Comparison of ENCODE assay signal across 16 cellular contexts in the genomic region with DNA sequence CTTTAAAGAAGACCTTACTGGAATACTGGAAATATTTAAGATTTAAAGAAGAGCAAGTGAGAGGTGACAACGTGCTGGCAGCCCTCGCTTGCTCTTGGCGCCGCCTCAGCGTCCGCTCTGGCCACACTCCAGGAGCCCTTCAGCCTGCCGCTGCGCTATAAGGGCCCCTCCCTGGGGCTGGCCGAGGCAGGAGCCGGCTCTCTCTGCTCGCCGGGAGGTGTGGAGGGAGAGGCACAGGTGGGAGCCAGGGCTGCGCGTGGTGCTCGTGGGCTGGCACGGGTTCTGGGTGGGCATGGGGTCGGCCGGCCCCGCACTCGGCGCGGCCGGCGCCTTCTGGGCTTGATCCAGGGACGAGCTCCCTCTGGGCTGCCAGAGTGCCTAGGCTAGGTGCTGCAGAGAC.
"Had no signal": no experiment of that assay in that cellular context is flagged by ENCODE, and none has a peak within 500 bp of the region (broad histone marks: within the 10 kb centered on the region; RNA-seq: fewer than 3 reads in every experiment).

No MANE protein-coding gene starts in this region.

- H3K27ac ChIP-seq: adrenal gland, breast epithelium, coronary artery, gastrocnemius medialis, pancreas, sigmoid colon had no signal

- H3K4me3 ChIP-seq: adrenal gland, coronary artery, gastrocnemius medialis, pancreas, sigmoid colon had no signal

- FAIRE-seq: astrocyte, endometrium, kidney, pancreas had no signal

- H3K36me3 ChIP-seq: adrenal gland, breast epithelium, gastrocnemius medialis, neutrophil, pancreas, sigmoid colon had no signal

- H3K9me3 ChIP-seq: adrenal gland, breast epithelium, gastrocnemius medialis, neutrophil, pancreas, sigmoid colon had no signal

- ATAC-seq: activated naive CD4-positive, alpha-beta T cell treated with anti-CD3 and anti-CD28 coated beads, Interleukin-2, amount 50 U/mL, for 72 hours; gastrocnemius medialis; naive thymus-derived CD8-positive, alpha-beta T cell; pancreas; stimulated activated naive B cell treated with anti-CD40 and anti-IgM and Interleukin-4, amounts not matched to agents 10 μg/mL and 1 μg/mL and 100 μg/mL, for 72 hours; T-helper 17 cell had no signal

- H3K27me3 ChIP-seq: adrenal gland, breast epithelium, gastrocnemius medialis, neutrophil, pancreas, sigmoid colon had no signal

- DNase-seq: activated CD4-positive, alpha-beta T cell treated with anti-CD3 and anti-CD28 coated beads, Interleukin-2, amount 50 U/mL, for 4 hours; activated gamma-delta T cell treated with Interleukin-2 at 50 U/mL for 16 hours; adrenal gland; gastrocnemius medialis; kidney; naive thymus-derived CD8-positive, alpha-beta T cell; sigmoid colon; stimulated activated naive B cell treated with anti-CD40 and anti-IgM and Interleukin-4, amounts not matched to agents 10 μg/mL and 1 μg/mL and 100 μg/mL, for 72 hours; T-helper 17 cell had no signal
